1 cellular context compared by ENCODE assay signal in the genomic region with DNA sequence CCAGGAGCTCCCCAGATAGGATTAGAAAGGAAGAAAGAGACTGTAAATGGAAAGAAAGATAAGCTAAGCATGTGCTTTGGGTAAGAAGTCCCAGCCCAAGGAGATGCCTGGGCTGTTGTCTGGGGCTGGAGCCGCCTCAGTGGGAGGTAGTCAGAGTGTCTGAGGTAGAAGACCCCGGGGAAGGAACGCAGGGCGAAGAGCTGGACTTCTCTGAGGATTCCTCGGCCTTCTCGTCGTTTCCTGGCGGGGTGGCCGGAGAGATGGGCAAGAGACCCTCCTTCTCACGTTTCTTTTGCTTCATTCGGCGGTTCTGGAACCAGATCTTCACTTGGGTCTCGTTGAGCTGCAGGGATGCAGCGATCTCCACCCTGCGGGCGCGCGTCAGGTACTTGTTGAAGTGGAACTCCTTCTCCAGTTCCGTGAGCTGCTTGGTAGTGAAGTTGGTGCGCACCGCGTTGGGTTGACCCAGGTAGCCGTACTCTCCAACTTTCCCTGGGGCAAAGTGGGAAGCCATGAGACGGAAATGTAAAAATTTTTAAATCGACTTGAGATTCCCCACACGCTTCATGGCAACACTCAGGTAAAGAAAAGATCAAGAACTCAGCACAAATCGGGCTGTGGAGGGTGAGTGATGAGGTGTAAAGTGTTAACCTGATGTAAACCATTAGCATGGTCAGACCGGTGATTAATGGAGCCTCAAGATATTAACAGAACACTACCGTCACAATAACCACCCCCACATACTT.
TF ChIP-seq lines count a peak whose summit lies in the region.

No MANE protein-coding gene starts in this region.

TF ChIP-seq in A549, 52 proteins besides CTCF, POLR2A, EP300 and RAD21 (continued from another document):
- TF ChIP-seq, protein P1, sequence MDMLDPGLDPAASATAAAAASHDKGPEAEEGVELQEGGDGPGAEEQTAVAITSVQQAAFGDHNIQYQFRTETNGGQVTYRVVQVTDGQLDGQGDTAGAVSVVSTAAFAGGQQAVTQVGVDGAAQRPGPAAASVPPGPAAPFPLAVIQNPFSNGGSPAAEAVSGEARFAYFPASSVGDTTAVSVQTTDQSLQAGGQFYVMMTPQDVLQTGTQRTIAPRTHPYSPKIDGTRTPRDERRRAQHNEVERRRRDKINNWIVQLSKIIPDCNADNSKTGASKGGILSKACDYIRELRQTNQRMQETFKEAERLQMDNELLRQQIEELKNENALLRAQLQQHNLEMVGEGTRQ (IDR thresholded peaks at IDR 0.05) = no peak
- TF ChIP-seq EHF (CRISPR knock-in tag; IDR thresholded peaks at IDR 0.05) = no peak
- no peak for TF ChIP-seq ESRRA (IDR thresholded peaks at IDR 0.05; ENCODE audit: borderline replicate concordance, low read length)
- TF ChIP-seq MAZ (IDR thresholded peaks at IDR 0.05; ENCODE audit: borderline replicate concordance, low read depth, low read length) = no peak
